In the genomic region with DNA sequence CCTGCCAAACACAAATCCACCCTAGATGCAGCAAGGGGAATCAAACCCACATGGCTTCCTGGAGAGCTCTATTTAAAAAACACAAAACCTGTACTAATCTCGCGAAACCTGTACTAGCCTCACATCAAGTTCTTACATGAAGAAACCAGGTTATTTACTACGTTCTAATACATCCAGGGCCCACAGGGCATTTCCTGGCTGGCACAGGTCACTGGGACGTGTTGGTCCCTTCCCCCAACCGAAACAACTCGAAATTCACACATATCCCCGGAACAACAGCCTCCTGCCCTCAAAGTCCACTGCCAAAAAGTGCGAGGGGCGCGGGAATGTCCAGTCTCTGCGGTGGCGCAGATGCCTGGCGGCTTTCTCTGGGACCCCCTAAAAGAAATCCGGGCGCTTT, we compare ENCODE assay signal across 2 cellular contexts.
TF ChIP-seq lines count a peak whose summit lies in the region.

No MANE protein-coding gene starts in this region.

TF ChIP-seq in liver, 16 proteins besides CTCF, POLR2A, EP300 and RAD21 (continued from another document):
- TF ChIP-seq EGR1 (IDR thresholded peaks at IDR 0.05; ENCODE audit: low read depth in 2 of 2) (no peak), FOXA1 (IDR thresholded peaks at IDR 0.05) (no peak), RXRA (IDR thresholded peaks at IDR 0.05) (no peak), TAF1 (conservative IDR thresholded peaks at IDR 0.05) (no peak), HNF4A (conservative IDR thresholded peaks at IDR 0.05) (no peak), GABPA (IDR thresholded peaks at IDR 0.05 in 1 of 2, conservative IDR thresholded peaks at IDR 0.05 in 1 of 2) (no peak), REST (IDR thresholded peaks at IDR 0.05) (no peak), HNF4G (IDR thresholded peaks at IDR 0.05) (no peak), JUND (IDR thresholded peaks at IDR 0.05) (no peak)
- TF ChIP-seq, protein P1, sequence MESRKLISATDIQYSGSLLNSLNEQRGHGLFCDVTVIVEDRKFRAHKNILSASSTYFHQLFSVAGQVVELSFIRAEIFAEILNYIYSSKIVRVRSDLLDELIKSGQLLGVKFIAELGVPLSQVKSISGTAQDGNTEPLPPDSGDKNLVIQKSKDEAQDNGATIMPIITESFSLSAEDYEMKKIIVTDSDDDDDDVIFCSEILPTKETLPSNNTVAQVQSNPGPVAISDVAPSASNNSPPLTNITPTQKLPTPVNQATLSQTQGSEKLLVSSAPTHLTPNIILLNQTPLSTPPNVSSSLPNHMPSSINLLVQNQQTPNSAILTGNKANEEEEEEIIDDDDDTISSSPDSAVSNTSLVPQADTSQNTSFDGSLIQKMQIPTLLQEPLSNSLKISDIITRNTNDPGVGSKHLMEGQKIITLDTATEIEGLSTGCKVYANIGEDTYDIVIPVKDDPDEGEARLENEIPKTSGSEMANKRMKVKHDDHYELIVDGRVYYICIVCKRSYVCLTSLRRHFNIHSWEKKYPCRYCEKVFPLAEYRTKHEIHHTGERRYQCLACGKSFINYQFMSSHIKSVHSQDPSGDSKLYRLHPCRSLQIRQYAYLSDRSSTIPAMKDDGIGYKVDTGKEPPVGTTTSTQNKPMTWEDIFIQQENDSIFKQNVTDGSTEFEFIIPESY (IDR thresholded peaks at IDR 0.05), result no peak
TF ChIP-seq in liver: peak in this region for 0.

TF ChIP-seq in HepG2, 621 proteins besides CTCF, POLR2A, EP300 and RAD21 (continued from another document):
- TF ChIP-seq SNAPC4 (CRISPR knock-in tag; IDR thresholded peaks at IDR 0.05) (no peak), TRAFD1 (CRISPR knock-in tag; IDR thresholded peaks at IDR 0.05; ENCODE audit: borderline replicate concordance) (no peak), ZNF136 (CRISPR knock-in tag; IDR thresholded peaks at IDR 0.05; ENCODE audit: low read depth) (no peak), IKZF4 (CRISPR knock-in tag; IDR thresholded peaks at IDR 0.05; ENCODE audit: borderline replicate concordance, low read depth, not compliant biosample characterization) (no peak), ZNF292 (CRISPR knock-in tag; IDR thresholded peaks at IDR 0.05; ENCODE audit: borderline replicate concordance, low read depth) (no peak)
